In genomic region chr7:22302951-22303423, GRCh38 we compare ENCODE assay signal across 1 cellular context.
TF ChIP-seq lines count a peak whose summit lies in the region.

No MANE protein-coding gene starts in this region.

TF ChIP-seq in HepG2, 621 proteins besides CTCF, POLR2A, EP300 and RAD21:
- TF ChIP-seq ZNF354B (CRISPR knock-in tag; IDR thresholded peaks at IDR 0.05), result no peak
- TF ChIP-seq ZNF350 (CRISPR knock-in tag; IDR thresholded peaks at IDR 0.05; ENCODE audit: borderline replicate concordance, low read depth), result no peak
- TF ChIP-seq DMAP1 (CRISPR knock-in tag; IDR thresholded peaks at IDR 0.05), result no peak
- TF ChIP-seq MED1 (CRISPR knock-in tag; IDR thresholded peaks at IDR 0.05), result no peak
- TF ChIP-seq, protein P1, sequence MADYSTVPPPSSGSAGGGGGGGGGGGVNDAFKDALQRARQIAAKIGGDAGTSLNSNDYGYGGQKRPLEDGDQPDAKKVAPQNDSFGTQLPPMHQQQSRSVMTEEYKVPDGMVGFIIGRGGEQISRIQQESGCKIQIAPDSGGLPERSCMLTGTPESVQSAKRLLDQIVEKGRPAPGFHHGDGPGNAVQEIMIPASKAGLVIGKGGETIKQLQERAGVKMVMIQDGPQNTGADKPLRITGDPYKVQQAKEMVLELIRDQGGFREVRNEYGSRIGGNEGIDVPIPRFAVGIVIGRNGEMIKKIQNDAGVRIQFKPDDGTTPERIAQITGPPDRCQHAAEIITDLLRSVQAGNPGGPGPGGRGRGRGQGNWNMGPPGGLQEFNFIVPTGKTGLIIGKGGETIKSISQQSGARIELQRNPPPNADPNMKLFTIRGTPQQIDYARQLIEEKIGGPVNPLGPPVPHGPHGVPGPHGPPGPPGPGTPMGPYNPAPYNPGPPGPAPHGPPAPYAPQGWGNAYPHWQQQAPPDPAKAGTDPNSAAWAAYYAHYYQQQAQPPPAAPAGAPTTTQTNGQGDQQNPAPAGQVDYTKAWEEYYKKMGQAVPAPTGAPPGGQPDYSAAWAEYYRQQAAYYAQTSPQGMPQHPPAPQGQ (CRISPR knock-in tag; IDR thresholded peaks at IDR 0.05; ENCODE audit: borderline replicate concordance), result no peak
- TF ChIP-seq ZSCAN22 (CRISPR knock-in tag; IDR thresholded peaks at IDR 0.05), result no peak
- TF ChIP-seq DZIP1 (CRISPR knock-in tag; IDR thresholded peaks at IDR 0.05), result no peak
TF ChIP-seq in HepG2: peak in this region for 0.
